Comparison of ENCODE assay signal across 8 cellular contexts in genomic region chr19:14517840-14518505, GRCh38. TPM values are rescaled to one million over a fixed set of nuclear protein-coding genes. Genes with fewer than 3 reads are reported as not detected.
DNase-seq lines count a peak whose midpoint lies in the region; ATAC-seq and TF ChIP-seq lines count a peak whose summit lies in the region.

Gene DNAJB1, minus strand, starts transcription at chr19:14518397. Its CDS starts 48 bp downstream, at chr19:14518349.

- peaks cover 28% of the 10 kb centered on the region for H3K36me3 Mint-ChIP-seq in endothelial cell (ENCODE audit: low read depth, unreplicated experiment)

- peak within 1 kb of the TSS; percentile 96 for H3K4me3 ChIP-seq in A673 (ENCODE audit: low read depth, low read length, poor library complexity, severe bottlenecking)

- TF ChIP-seq CTCF in A673 (conservative IDR thresholded peaks at IDR 0.05; ENCODE audit: low read depth, low read length) (no peak), endothelial cell (IDR thresholded peaks at IDR 0.05; ENCODE audit: unreplicated experiment) (no peak)

- H3K9me3 Mint-ChIP-seq in endothelial cell (ENCODE audit: unreplicated experiment), result no peaks in the 10 kb centered on the region

- H3K4me1 Mint-ChIP-seq in endothelial cell (ENCODE audit: unreplicated experiment), result peaks cover 29% of the 10 kb centered on the region

- CTCF ChIA-PET in A673 (lab: Charles Lee), result interaction anchor here (0.6 to 1.1 kb wide), 2 partner anchors 11 to 474 kb away, joined by 3 to 5 read pairs; no protein-coding TSS in a partner anchor

- peak; percentile 69 for ATAC-seq in GM18502 (IDR thresholded peaks at IDR 0.05; ENCODE audit: poor library complexity, unreplicated experiment)
- ATAC-seq in HG02870 (IDR thresholded peaks at IDR 0.05; ENCODE audit: unreplicated experiment), result peak; percentile 46

- POLR2A ChIA-PET in A673 (lab: Charles Lee; ENCODE audit: low non-redundant PET), result interaction anchor here (0.5 kb wide), 4 partner anchors 36 to 223 kb away, joined by 3 to 5 read pairs (median 3); no protein-coding TSS in a partner anchor

- H3K27me3 Mint-ChIP-seq in endothelial cell (ENCODE audit: unreplicated experiment), result peaks cover 18% of the 10 kb centered on the region

- no TSS peak for BruUV-seq in A673 (replicated peaks; lab: Mats Ljungman, UMichigan)

- DNase-seq in A673 (ENCODE audit: low spot score) (peak; percentile 71), NCI-H2196 (lab: John Stamatoyannopoulos, UW; ENCODE audit: unreplicated experiment) (peak; percentile 65), endothelial cell (ENCODE audit: low spot score) (peak; percentile 66), mesenteric fat pad (ENCODE audit: low spot score) (peak; percentile 93)
- DNase-seq in activated CD4-positive, alpha-beta T cell treated with anti-CD3 and anti-CD28 coated beads, Interleukin-2, amount 50 U/mL, for 1 hour, result peak; percentile 37
- DNase-seq in stimulated activated CD8-positive, alpha-beta memory T cell treated with anti-CD3 and anti-CD28 coated beads, Interleukin-7, amount 100 ng/mL, for 1 hour (ENCODE audit: low read depth in 2 of 2), result peak; percentile 37 to 40

- H3K9me3 ChIP-seq in A673 (ENCODE audit: low read depth, low read length, poor library complexity, severe bottlenecking), result no peaks in the 10 kb centered on the region

- peak within 1 kb of the TSS; percentile 96 for H3K4me3 Mint-ChIP-seq in endothelial cell (ENCODE audit: unreplicated experiment)

- peaks cover 16% of the 10 kb centered on the region for H3K4me1 ChIP-seq in A673 (ENCODE audit: insufficient read depth, low read length, poor library complexity, severe bottlenecking)

- peak within 1 kb of the TSS; percentile 98 for H3K27ac ChIP-seq in A673 (ENCODE audit: low read depth, low read length, poor library complexity, severe bottlenecking)

- H3K27ac Mint-ChIP-seq in endothelial cell (ENCODE audit: unreplicated experiment), result peak within 1 kb of the TSS; percentile 83

- peaks cover 32% of the 10 kb centered on the region for H3K36me3 ChIP-seq in A673 (ENCODE audit: insufficient read depth, low read length, poor library complexity, severe bottlenecking)

- intact Hi-C loops in A673 (cut with micrococcal nuclease; ENCODE audit: unreplicated experiment), result no loop called here

- H3K27me3 ChIP-seq in A673 (replicated peaks; ENCODE audit: insufficient read depth, low read depth, low read length, poor library complexity), result no peaks in the 10 kb centered on the region

RNA-seq across cellular contexts. Expression of gene DNAJB1, which starts in this region (rescaled TPM):
- total RNA-seq in A673 (2021), result 105 and 122 TPM in 2 replicates
- total RNA-seq in endothelial cell (ENCODE audit: unreplicated experiment), result 45.7 TPM
- 111 TPM for total RNA-seq in mesenteric fat pad

Comparison
In these comparisons a context has a peak if more than half of its experiments do, and no peak if none do; other contexts are left out.
1. Peak in every context shown above with its lines: DNase-seq, ATAC-seq, H3K4me3 ChIP-seq and H3K27ac ChIP-seq.
2. DNase-seq: peak in every context shown above with its lines; median percentile 93 in mesenteric fat pad; 71 in A673; 66 in endothelial cell; 65 in NCI-H2196; 38 in stimulated activated CD8-positive, alpha-beta memory T cell treated with anti-CD3 and anti-CD28 coated beads, Interleukin-7, amount 100 ng/mL, for 1 hour; 37 in activated CD4-positive, alpha-beta T cell treated with anti-CD3 and anti-CD28 coated beads, Interleukin-2, amount 50 U/mL, for 1 hour.